Comparison of ENCODE assay signal across 8 cellular contexts in genomic region chrX:19372170-19373033, GRCh38. TPM values are rescaled to one million over a fixed set of nuclear protein-coding genes. Genes with fewer than 3 reads are reported as not detected.
DNase-seq lines count a peak whose midpoint lies in the region; ATAC-seq lines count a peak whose summit lies in the region.

No MANE protein-coding gene starts in this region.

- H3K79me1 ChIP-seq in mesenchymal stem cell (replicated peaks; ENCODE audit: low read length, poor library complexity, severe bottlenecking), result no peaks in the 10 kb centered on the region

- H3K9ac ChIP-seq in mesenchymal stem cell (ENCODE audit: low read length), result peak overlapping the region; percentile 85

- peak overlapping the region; percentile 7 for H4K8ac ChIP-seq in mesenchymal stem cell (ENCODE audit: low read length)

- H3K9me3 ChIP-seq in mesenchymal stem cell (ENCODE audit: control insufficient read depth, low read length), result no peaks in the 10 kb centered on the region

- H3K27me3 ChIP-seq in mesenchymal stem cell (ENCODE audit: control insufficient read depth in 1 of 2, insufficient read depth in 1 of 2, low read length in 2 of 2), result peaks cover 17 to 20% of the 10 kb centered on the region in 2 experiments

- no peak overlapping the region for H4K91ac ChIP-seq in mesenchymal stem cell (ENCODE audit: low read length)

- no peak overlapping the region for H3K4ac ChIP-seq in mesenchymal stem cell (ENCODE audit: low read depth in 1 of 2, low read length in 2 of 2)

- DNase-seq in NCI-H446 (lab: John Stamatoyannopoulos, UW) (peak; percentile 1 to 30), NCI-H446 treated with DMSO at 0.1 percent for 48 hours (lab: John Stamatoyannopoulos, UW) (no peak), NCI-H69 (lab: John Stamatoyannopoulos, UW) (peak; percentile 66), mesenchymal stem cell (peak; percentile 69)
- peak; percentile 83 for DNase-seq in activated CD8-positive, alpha-beta memory T cell treated with anti-CD3 and anti-CD28 coated beads for 24 hours
- DNase-seq in effector memory CD8-positive, alpha-beta T cell, result peak; percentile 51 to 61 (median 53)
- peak; percentile 17 for DNase-seq in stimulated activated CD8-positive, alpha-beta memory T cell treated with anti-CD3 and anti-CD28 coated beads, Interleukin-12 subunit alpha, Interleukin-12 subunit beta, amount 100 ng/mL, for 24 hours (ENCODE audit: extremely low read depth)

- peak overlapping the region in 1 of 2 donors; percentile 90 for H3K27ac Mint-ChIP-seq in effector memory CD8-positive, alpha-beta T cell

- no peak overlapping the region for H3K18ac ChIP-seq in mesenchymal stem cell (ENCODE audit: low read depth in 1 of 2, low read length in 2 of 2)

- H2AK5ac ChIP-seq in mesenchymal stem cell (ENCODE audit: low read length, severe bottlenecking), result no peak overlapping the region

- no peaks in the 10 kb centered on the region for H3K9me3 Mint-ChIP-seq in effector memory CD8-positive, alpha-beta T cell

- peak; percentile 60 for ATAC-seq in HG03095 (IDR thresholded peaks at IDR 0.05; ENCODE audit: unreplicated experiment)
- peak; percentile 90 for ATAC-seq in effector memory CD8-positive, alpha-beta T cell (replicated peaks)

- H3K36me3 ChIP-seq in mesenchymal stem cell (ENCODE audit: control insufficient read depth in 1 of 2, insufficient read depth in 2 of 2, low read depth in 1 of 2, low read length in 2 of 2), result no peaks in the 10 kb centered on the region

- peak overlapping the region in 1 of 2 experiments; percentile 18 for H3K14ac ChIP-seq in mesenchymal stem cell (ENCODE audit: low read length in 2 of 2)

- H3K4me2 ChIP-seq in mesenchymal stem cell (ENCODE audit: low read length, poor library complexity, severe bottlenecking), result peak overlapping the region; percentile 92

- H3K36me3 Mint-ChIP-seq in effector memory CD8-positive, alpha-beta T cell (ENCODE audit: insufficient read depth), result peaks cover 5% of the 10 kb centered on the region

- no peak overlapping the region for H2BK120ac ChIP-seq in mesenchymal stem cell (ENCODE audit: low read depth, low read length)

- H3K4me3 ChIP-seq in mesenchymal stem cell (ENCODE audit: insufficient read depth in 1 of 2, low read depth in 1 of 2, low read length in 2 of 2), result peak overlapping the region; percentile 26 to 74

- peak overlapping the region in 1 of 2 experiments; percentile 19 for H2BK12ac ChIP-seq in mesenchymal stem cell (ENCODE audit: low read length in 2 of 2)

- H2BK5ac ChIP-seq in mesenchymal stem cell (ENCODE audit: low read depth, low read length, poor library complexity, severe bottlenecking), result no peak overlapping the region

- peaks cover 13% of the 10 kb centered on the region for H3K4me1 ChIP-seq in mesenchymal stem cell (ENCODE audit: control insufficient read depth, insufficient read depth, low read depth, low read length)

- no peak overlapping the region for H3K23ac ChIP-seq in mesenchymal stem cell (ENCODE audit: low read length in 2 of 2)

- H3K4me1 Mint-ChIP-seq in effector memory CD8-positive, alpha-beta T cell (ENCODE audit: low read depth in 2 of 2), result peaks cover 8 to 9% of the 10 kb centered on the region in 2 donors

- H3K4me3 Mint-ChIP-seq in effector memory CD8-positive, alpha-beta T cell, result peak overlapping the region; percentile 86 to 87

- under 1% methylated on average over 23 of the region's 26 CpGs for WGBS in mesenchymal stem cell

- no peak overlapping the region for H2BK15ac ChIP-seq in mesenchymal stem cell (ENCODE audit: low read depth, poor library complexity, severe bottlenecking)

- H3K27me3 Mint-ChIP-seq in effector memory CD8-positive, alpha-beta T cell, result no peaks in the 10 kb centered on the region

- H2AFZ ChIP-seq in mesenchymal stem cell (ENCODE audit: low read depth, low read length), result peak overlapping the region; percentile 73

- no peak overlapping the region for H3K27ac ChIP-seq in mesenchymal stem cell (ENCODE audit: low read length, poor library complexity, severe bottlenecking)

RNA-seq across cellular contexts. Expression of gene PDHA1, which starts 28.7 kb away (rescaled TPM):
- 48.3 TPM for polyA plus RNA-seq in mesenchymal stem cell (2013, experiment 1 of 2)
- 50.3 TPM for polyA plus RNA-seq in mesenchymal stem cell (2013, experiment 2 of 2)
